In genomic region chr6:3212261-3212660, GRCh38 we compare ENCODE assay signal across 19 cellular contexts. TPM values are rescaled to one million over a fixed set of nuclear protein-coding genes. Genes with fewer than 3 reads are reported as not detected.
A peak's percentile ranks its signal among the peaks of the same experiment; 100 is the strongest.
DNase-seq lines count a peak whose midpoint lies in the region; ATAC-seq, FAIRE-seq and TF ChIP-seq lines count a peak whose summit lies in the region.
"Had no signal": no experiment of that assay in that cellular context is flagged by ENCODE, and none has a peak within 500 bp of the region (broad histone marks: within the 10 kb centered on the region; RNA-seq: fewer than 3 reads in every experiment).

No MANE protein-coding gene starts in this region.

- H3K27me3 Mint-ChIP-seq in activated CD8-positive, alpha-beta T cell treated with anti-CD3 and anti-CD28 coated beads for 36 hours, result peaks cover 16% of the 10 kb centered on the region
- H3K27me3 Mint-ChIP-seq in naive thymus-derived CD4-positive, alpha-beta T cell, result peaks cover 30 to 49% (median 34%) of the 10 kb centered on the region in 5 donors

- peak; percentile 44 for FAIRE-seq in K562 (lab: Jason Lieb, UNC)
- FAIRE-seq: G401.6, GM12878 had no signal

- H3K27ac ChIP-seq in BLaER1, result no peak overlapping the region
- H3K27ac ChIP-seq in K562 (ENCODE audit: extremely low read depth, low read depth, low read length), result 0 out of 3 replicates have a peak overlapping the region, but pooled peaks have one; percentile 31
- peak overlapping the region in 3 of 4 donors; percentile 72 to 78 (median 75) for H3K27ac ChIP-seq in gastroesophageal sphincter
- H3K27ac ChIP-seq in naive thymus-derived CD4-positive, alpha-beta T cell (ENCODE audit: low read depth, low read length), result no peak overlapping the region
- H3K27ac ChIP-seq: PC-9 had no signal

- H3K36me3 ChIP-seq in BLaER1, result no peaks in the 10 kb centered on the region
- no peaks in the 10 kb centered on the region for H3K36me3 ChIP-seq in K562 (ENCODE audit: control insufficient read depth, insufficient read depth, low read length)
- H3K36me3 ChIP-seq in gastroesophageal sphincter, result no peaks in the 10 kb centered on the region
- H3K36me3 ChIP-seq in naive thymus-derived CD4-positive, alpha-beta T cell (ENCODE audit: control insufficient read depth in 2 of 3, insufficient read depth in 3 of 3, low read length in 3 of 3), result no peaks in the 10 kb centered on the region

- POLR2A ChIA-PET in K562 (lab: Yijun Ruan, JAX), result interaction anchor here (0.7 to 2.4 kb wide), 11 partner anchors 9 to 112 kb away, joined by 3 to 9 read pairs (median 4); no protein-coding TSS in a partner anchor
- POLR2A ChIA-PET in activated CD8-positive, alpha-beta T cell treated with anti-CD3 and anti-CD28 coated beads for 36 hours (lab: Charles Lee), result interaction anchor here (1.0 to 1.3 kb wide), 2 partner anchors 8 to 14 kb away, joined by 3 to 6 read pairs; no protein-coding TSS in a partner anchor
- POLR2A ChIA-PET in naive thymus-derived CD4-positive, alpha-beta T cell (lab: Charles Lee), result no interaction called here

- no peak for TF ChIP-seq POLR2A in K562 (conservative IDR thresholded peaks at IDR 0.05)
- no peak for TF ChIP-seq POLR2A in gastroesophageal sphincter (IDR thresholded peaks at IDR 0.05)

- H3K4me1 ChIP-seq in BLaER1, result peaks cover 21% of the 10 kb centered on the region
- H3K4me1 ChIP-seq in K562 (replicated peaks in 1 of 2; ENCODE audit: control insufficient read depth in 2 of 2, insufficient read depth in 2 of 2, low read length in 2 of 2), result peaks cover 33 to 44% of the 10 kb centered on the region in 2 experiments
- peaks cover 0 to 31% (median 5%) of the 10 kb centered on the region in 3 donors for H3K4me1 ChIP-seq in gastroesophageal sphincter
- peaks cover 0 to 5% of the 10 kb centered on the region in 2 donors for H3K4me1 ChIP-seq in naive thymus-derived CD4-positive, alpha-beta T cell (ENCODE audit: control insufficient read depth in 2 of 2, insufficient read depth in 2 of 2, low read length in 2 of 2)

- H2AFZ ChIP-seq in K562 (ENCODE audit: low read depth, low read length), result peak overlapping the region; percentile 37; the same call in 1 of the 2 replicates
- H2AFZ ChIP-seq: GM23338, PC-9 had no signal

- no TSS peak for BruUV-seq in K562 (replicated peaks; lab: Mats Ljungman, UMichigan)

- H3K4me1 Mint-ChIP-seq in stimulated activated effector memory CD8-positive, alpha-beta T cell treated with anti-CD3 and anti-CD28 coated beads, Interleukin-12 subunit alpha, Interleukin-12 subunit beta, amount 100 ng/mL, for 72 hours, result peaks cover 24% of the 10 kb centered on the region
- peaks cover 27% of the 10 kb centered on the region for H3K4me1 Mint-ChIP-seq in activated CD8-positive, alpha-beta T cell treated with anti-CD3 and anti-CD28 coated beads for 36 hours (ENCODE audit: low read depth)
- H3K4me1 Mint-ChIP-seq in naive thymus-derived CD4-positive, alpha-beta T cell, result peaks cover 0 to 16% (median 0%) of the 10 kb centered on the region in 7 donors

- H3K4me2 ChIP-seq in BLaER1, result peak overlapping the region; percentile 80
- peak overlapping the region; percentile 47 for H3K4me2 ChIP-seq in K562 (ENCODE audit: insufficient read depth, low read length)
- H3K4me2 ChIP-seq: GM23338, PC-9 had no signal

- H3K9ac ChIP-seq in BLaER1 (no peak overlapping the region), K562 (ENCODE audit: insufficient read depth in 1 of 2, low read depth in 2 of 2, low read length in 2 of 2) (0 out of 4 replicates have a peak overlapping the region, but pooled peaks of 1 of the 2 experiments have one; percentile 17)

- no peak for TF ChIP-seq CTCF in K562 (IDR thresholded peaks at IDR 0.05 in 2 of 3, conservative IDR thresholded peaks at IDR 0.05 in 1 of 3; ENCODE audit: insufficient read depth in 2 of 3, low read depth in 1 of 3, low read length in 3 of 3)
- no peak for TF ChIP-seq CTCF in gastroesophageal sphincter (IDR thresholded peaks at IDR 0.05)
- no peak for TF ChIP-seq CTCF in activated CD8-positive, alpha-beta T cell treated with anti-CD3 and anti-CD28 coated beads for 36 hours (IDR thresholded peaks at IDR 0.05)

- no peaks in the 10 kb centered on the region for H3K9me3 Mint-ChIP-seq in stimulated activated effector memory CD8-positive, alpha-beta T cell treated with anti-CD3 and anti-CD28 coated beads, Interleukin-12 subunit alpha, Interleukin-12 subunit beta, amount 100 ng/mL, for 72 hours
- H3K9me3 Mint-ChIP-seq in activated CD8-positive, alpha-beta T cell treated with anti-CD3 and anti-CD28 coated beads for 36 hours, result no peaks in the 10 kb centered on the region
- peaks cover 0 to 1% (median 0%) of the 10 kb centered on the region in 11 donors for H3K9me3 Mint-ChIP-seq in naive thymus-derived CD4-positive, alpha-beta T cell
- H3K9me3 Mint-ChIP-seq: GM23338 had no signal

- no peaks in the 10 kb centered on the region for H3K79me2 ChIP-seq in K562 (ENCODE audit: control insufficient read depth, insufficient read depth, low read length)

- H4K20me1 ChIP-seq in BLaER1 (no peaks in the 10 kb centered on the region), K562 (replicated peaks; ENCODE audit: control insufficient read depth, insufficient read depth, low read length) (no peaks in the 10 kb centered on the region)

- TF ChIP-seq EP300 in K562 (IDR thresholded peaks at IDR 0.05; ENCODE audit: low read length) (no peak), gastroesophageal sphincter (IDR thresholded peaks at IDR 0.05) (no peak)

- ATAC-seq in K562 (no peak), gastroesophageal sphincter (no peak), HG02610 (IDR thresholded peaks at IDR 0.05; ENCODE audit: unreplicated experiment) (no peak), HG03280 (IDR thresholded peaks at IDR 0.05; ENCODE audit: unreplicated experiment) (no peak)
- ATAC-seq in stimulated activated effector memory CD8-positive, alpha-beta T cell treated with anti-CD3 and anti-CD28 coated beads, Interleukin-12 subunit alpha, Interleukin-12 subunit beta, amount 100 ng/mL, for 72 hours, result no peak
- ATAC-seq in activated CD8-positive, alpha-beta T cell treated with anti-CD3 and anti-CD28 coated beads for 36 hours, result no peak
- no peak for ATAC-seq in naive thymus-derived CD4-positive, alpha-beta T cell
- ATAC-seq: GM12878, GM23338, HCT116 had no signal

- WGBS in K562 (ENCODE audit: insufficient coverage, low coverage, missing lambda C conversion rate), result 69% methylated on average over 6 of the region's 6 CpGs
- WGBS in gastroesophageal sphincter (ENCODE audit: low coverage in 1 of 2), 2 donors, result 87 to 100% methylated on average over 1 to 6 of the region's 6 CpGs

- CTCF ChIA-PET in K562 (lab: Yijun Ruan, JAX; ENCODE audit: low intra/inter-chr PET ratio), result no interaction called here
- CTCF ChIA-PET in activated CD8-positive, alpha-beta T cell treated with anti-CD3 and anti-CD28 coated beads for 36 hours (lab: Charles Lee), result interaction anchor here (1.2 kb wide), 1 partner anchor 27 kb away, joined by 3 read pairs; no protein-coding TSS in a partner anchor
- CTCF ChIA-PET in naive thymus-derived CD4-positive, alpha-beta T cell (lab: Charles Lee), result no interaction called here

- intact Hi-C loops in K562 (cut with micrococcal nuclease), result no loop called here
- intact Hi-C loops in activated CD8-positive, alpha-beta T cell treated with anti-CD3 and anti-CD28 coated beads for 36 hours (cut with micrococcal nuclease), result no loop called here
- intact Hi-C loops in naive thymus-derived CD4-positive, alpha-beta T cell (cut with micrococcal nuclease), result no loop called here

- H3K36me3 Mint-ChIP-seq in stimulated activated effector memory CD8-positive, alpha-beta T cell treated with anti-CD3 and anti-CD28 coated beads, Interleukin-12 subunit alpha, Interleukin-12 subunit beta, amount 100 ng/mL, for 72 hours, result no peaks in the 10 kb centered on the region
- H3K36me3 Mint-ChIP-seq in activated CD8-positive, alpha-beta T cell treated with anti-CD3 and anti-CD28 coated beads for 36 hours (ENCODE audit: low read depth), result no peaks in the 10 kb centered on the region
- no peaks in the 10 kb centered on the region for H3K36me3 Mint-ChIP-seq in naive thymus-derived CD4-positive, alpha-beta T cell

- in situ Hi-C loops in K562 (cut with MboI), result no loop called here

- H3K4me3 Mint-ChIP-seq in stimulated activated effector memory CD8-positive, alpha-beta T cell treated with anti-CD3 and anti-CD28 coated beads, Interleukin-12 subunit alpha, Interleukin-12 subunit beta, amount 100 ng/mL, for 72 hours, result no peak overlapping the region
- H3K4me3 Mint-ChIP-seq in activated CD8-positive, alpha-beta T cell treated with anti-CD3 and anti-CD28 coated beads for 36 hours, result no peak overlapping the region
- H3K4me3 Mint-ChIP-seq in naive thymus-derived CD4-positive, alpha-beta T cell, result no peak overlapping the region
- H3K4me3 Mint-ChIP-seq: GM23338 had no signal

- H3K4me3 ChIP-seq in BLaER1 (no peak overlapping the region), K562 (no peak overlapping the region), gastroesophageal sphincter (no peak overlapping the region)
- H3K4me3 ChIP-seq in naive thymus-derived CD4-positive, alpha-beta T cell (ENCODE audit: low read length), result no peak overlapping the region
- H3K4me3 ChIP-seq: GM12878, GM23338, PC-9 had no signal

- no peaks in the 10 kb centered on the region for H3K27me3 ChIP-seq in BLaER1
- H3K27me3 ChIP-seq in K562 (ENCODE audit: control insufficient read depth in 2 of 2, insufficient read depth in 2 of 2, low read length in 2 of 2), result no peaks in the 10 kb centered on the region
- no peaks in the 10 kb centered on the region for H3K27me3 ChIP-seq in gastroesophageal sphincter
- H3K27me3 ChIP-seq in naive thymus-derived CD4-positive, alpha-beta T cell (ENCODE audit: control insufficient read depth in 2 of 2, insufficient read depth in 2 of 2, low read length in 2 of 2), result peaks cover 0 to 3% of the 10 kb centered on the region in 2 donors

- TF ChIP-seq RAD21 in K562 (CRISPR knock-in tag; conservative IDR thresholded peaks at IDR 0.05 in 1 of 2, IDR thresholded peaks at IDR 0.05 in 1 of 2), result no peak

- no peaks in the 10 kb centered on the region for H3K9me3 ChIP-seq in BLaER1
- H3K9me3 ChIP-seq in K562 (replicated peaks; ENCODE audit: control insufficient read depth, insufficient read depth, low read depth, low read length), result no peaks in the 10 kb centered on the region
- no peaks in the 10 kb centered on the region for H3K9me3 ChIP-seq in gastroesophageal sphincter
- H3K9me3 ChIP-seq in naive thymus-derived CD4-positive, alpha-beta T cell (ENCODE audit: control insufficient read depth in 2 of 3, low read length in 3 of 3), result no peaks in the 10 kb centered on the region

- no peak for DNase-seq in K562 (ENCODE audit: extremely low read depth in 1 of 4, low spot score in 3 of 4)
- no peak for DNase-seq in stimulated activated effector memory CD8-positive, alpha-beta T cell treated with anti-CD3 and anti-CD28 coated beads, Interleukin-12 subunit alpha, Interleukin-12 subunit beta, amount 100 ng/mL, for 72 hours (ENCODE audit: low spot score in 2 of 2)
- no peak for DNase-seq in activated CD8-positive, alpha-beta T cell treated with anti-CD3 and anti-CD28 coated beads for 36 hours
- no peak for DNase-seq in naive thymus-derived CD4-positive, alpha-beta T cell
- DNase-seq: DND-41, MM.1S, NCI-H1105, NCI-H1694, NCI-H510A treated with DMSO at 0.1 percent for 48 hours, NCI-H82, PC-9 had no signal

- H3K9me1 ChIP-seq in K562 (ENCODE audit: control insufficient read depth, insufficient read depth, low read length), result no peaks in the 10 kb centered on the region

- peak overlapping the region; percentile 42 for H3K27ac Mint-ChIP-seq in stimulated activated effector memory CD8-positive, alpha-beta T cell treated with anti-CD3 and anti-CD28 coated beads, Interleukin-12 subunit alpha, Interleukin-12 subunit beta, amount 100 ng/mL, for 72 hours
- H3K27ac Mint-ChIP-seq in activated CD8-positive, alpha-beta T cell treated with anti-CD3 and anti-CD28 coated beads for 36 hours, result no peak overlapping the region
- H3K27ac Mint-ChIP-seq in naive thymus-derived CD4-positive, alpha-beta T cell, result no peak overlapping the region
- H3K27ac Mint-ChIP-seq: GM23338 had no signal

RNA-seq across cellular contexts. Expression of gene TUBB2B, which starts 15.2 kb away (rescaled TPM):
- 1.7 and 4.6 TPM in 2 replicates for total RNA-seq in K562 (2011; cell fraction: chromatin; rRNA removed; ENCODE audit: low replicate concordance)
- 5.0 and 6.5 TPM in 2 replicates for total RNA-seq in K562 (2011; cell fraction: nucleolus; rRNA removed)
- 3.4 and 3.9 TPM in 2 replicates for total RNA-seq in K562 (2011; cell fraction: nucleoplasm; rRNA removed)
- total RNA-seq in K562 (2014; rRNA removed) (6.4 and 7.3 TPM in 2 replicates), K562 (2014; rRNA removed; fragmentation: Illumina TruSeq; extraction: Trizol) (1.6 and 2.3 TPM in 2 replicates), K562 (2015; rRNA removed; fragmentation: Illumina TruSeq; extraction: Trizol) (3.3 and 3.8 TPM in 2 replicates), K562 (2021) (5.1 and 5.8 TPM in 2 replicates), gastroesophageal sphincter (10 to 100 TPM; 11.5 to 42.8 (median 14.6) TPM)
- polyA plus RNA-seq in K562 (2011; rRNA removed) (9.7 and 14.5 TPM in 2 replicates), K562 (2014; fragmentation: Illumina TruSeq; extraction: Trizol) (4.6 and 9.1 TPM in 2 replicates), K562 (2014; fragmentation: Nextera tagmentation; extraction: Ambion mirVana) (under 1 TPM; 0.11 to 0.18 TPM), K562 (2014; rRNA removed) (6.1 and 7.0 TPM in 2 replicates)
- polyA plus RNA-seq in K562 (2011; cell fraction: cytosol; rRNA removed), result 18.8 and 24.4 TPM in 2 replicates
- polyA plus RNA-seq in K562 (2011; cell fraction: nucleus; rRNA removed), result 5.8 and 7.2 TPM in 2 replicates
- polyA plus RNA-seq in K562 (2012), result 9.9 and 11.3 TPM in 2 replicates
- 5.1 and 6.2 TPM in 2 replicates for polyA minus RNA-seq in K562 (2011; rRNA and poly(A)+ RNA removed)
- polyA minus RNA-seq in K562 (2011; cell fraction: cytosol; rRNA and poly(A)+ RNA removed), result 7.5 and 11.3 TPM in 2 replicates
- 2.7 and 6.1 TPM in 2 replicates for polyA minus RNA-seq in K562 (2011; cell fraction: nucleus; rRNA and poly(A)+ RNA removed)
- under 1 TPM; 0.41 to 0.67 TPM for total RNA-seq in activated CD8-positive, alpha-beta T cell treated with anti-CD3 and anti-CD28 coated beads for 36 hours
- 1 to 10 TPM in 1 of 5 experiments, under 1 TPM in 2, not detected in 2; 0.27 to 1.6 (median 0.54) TPM for total RNA-seq in naive thymus-derived CD4-positive, alpha-beta T cell
- under 1 TPM in 1 of 2 donors, not detected in 1; 0.18 TPM for polyA plus RNA-seq in naive thymus-derived CD4-positive, alpha-beta T cell

RNA-seq across cellular contexts. Expression of gene PSMG4, which starts 46.5 kb away (rescaled TPM):
- total RNA-seq in K562 (2011; cell fraction: chromatin; rRNA removed; ENCODE audit: low replicate concordance), result 101 and 118 TPM in 2 replicates
- total RNA-seq in K562 (2011; cell fraction: nucleolus; rRNA removed), result 85.9 and 99.7 TPM in 2 replicates
- 97.7 and 105 TPM in 2 replicates for total RNA-seq in K562 (2011; cell fraction: nucleoplasm; rRNA removed)
- total RNA-seq in K562 (2014; rRNA removed) (123 and 126 TPM in 2 replicates), K562 (2014; rRNA removed; fragmentation: Illumina TruSeq; extraction: Trizol) (41.4 and 42.7 TPM in 2 replicates), K562 (2015; rRNA removed; fragmentation: Illumina TruSeq; extraction: Trizol) (52.0 and 56.4 TPM in 2 replicates), K562 (2021) (74.4 and 81.6 TPM in 2 replicates), gastroesophageal sphincter (10 to 100 TPM; 23.6 to 37.8 (median 29.5) TPM)
- polyA plus RNA-seq in K562 (2011; rRNA removed) (62.2 and 64.5 TPM in 2 replicates), K562 (2014; fragmentation: Illumina TruSeq; extraction: Trizol) (29.0 and 49.1 TPM in 2 replicates), K562 (2014; fragmentation: Nextera tagmentation; extraction: Ambion mirVana) (10 to 100 TPM; 12.9 to 19.4 TPM), K562 (2014; rRNA removed) (165 and 185 TPM in 2 replicates)
- polyA plus RNA-seq in K562 (2011; cell fraction: cytosol; rRNA removed), result 83.4 and 238 TPM in 2 replicates
- 74.0 and 91.4 TPM in 2 replicates for polyA plus RNA-seq in K562 (2011; cell fraction: nucleus; rRNA removed)
- 79.5 and 80.8 TPM in 2 replicates for polyA plus RNA-seq in K562 (2012)
- 30.7 and 32.6 TPM in 2 replicates for polyA minus RNA-seq in K562 (2011; rRNA and poly(A)+ RNA removed)
- polyA minus RNA-seq in K562 (2011; cell fraction: cytosol; rRNA and poly(A)+ RNA removed), result 14.1 and 15.7 TPM in 2 replicates
- polyA minus RNA-seq in K562 (2011; cell fraction: nucleus; rRNA and poly(A)+ RNA removed), result 39.4 and 48.7 TPM in 2 replicates
- total RNA-seq in activated CD8-positive, alpha-beta T cell treated with anti-CD3 and anti-CD28 coated beads for 36 hours, result 10 to 100 TPM; 50.2 to 53.9 TPM
- total RNA-seq in naive thymus-derived CD4-positive, alpha-beta T cell, result 10 to 100 TPM; 15.6 to 45.0 (median 27.7) TPM
- 10 to 100 TPM; 53.8 to 81.7 TPM for polyA plus RNA-seq in naive thymus-derived CD4-positive, alpha-beta T cell

RNA-seq across cellular contexts. Expression of gene TUBB2A, which starts 54.9 kb away (rescaled TPM):
- total RNA-seq in K562 (2011; cell fraction: chromatin; rRNA removed; ENCODE audit: low replicate concordance), result 19.1 and 41.5 TPM in 2 replicates
- total RNA-seq in K562 (2011; cell fraction: nucleolus; rRNA removed), result 35.0 and 37.2 TPM in 2 replicates
- total RNA-seq in K562 (2011; cell fraction: nucleoplasm; rRNA removed), result 24.8 and 26.5 TPM in 2 replicates
- total RNA-seq in K562 (2014; rRNA removed), result 92.1 and 101 TPM in 2 replicates
- total RNA-seq in K562 (2014; rRNA removed; fragmentation: Illumina TruSeq; extraction: Trizol), result 18.1 and 23.5 TPM in 2 replicates
- total RNA-seq in K562 (2015; rRNA removed; fragmentation: Illumina TruSeq; extraction: Trizol), result 43.2 and 44.9 TPM in 2 replicates
- 81.8 and 82.4 TPM in 2 replicates for total RNA-seq in K562 (2021)
- polyA plus RNA-seq in K562 (2011; rRNA removed), result 45.6 and 52.0 TPM in 2 replicates
- 57.7 and 124 TPM in 2 replicates for polyA plus RNA-seq in K562 (2011; cell fraction: cytosol; rRNA removed)
- 49.0 and 58.3 TPM in 2 replicates for polyA plus RNA-seq in K562 (2011; cell fraction: nucleus; rRNA removed)
- 70.6 and 119 TPM in 2 replicates for polyA plus RNA-seq in K562 (2012)
- polyA plus RNA-seq in K562 (2014; fragmentation: Illumina TruSeq; extraction: Trizol), result 50.1 and 68.1 TPM in 2 replicates
- 1 to 10 TPM; 3.6 to 6.3 TPM for polyA plus RNA-seq in K562 (2014; fragmentation: Nextera tagmentation; extraction: Ambion mirVana)
- 73.1 and 73.4 TPM in 2 replicates for polyA plus RNA-seq in K562 (2014; rRNA removed)
- polyA minus RNA-seq in K562 (2011; rRNA and poly(A)+ RNA removed), result 29.1 and 41.2 TPM in 2 replicates
- polyA minus RNA-seq in K562 (2011; cell fraction: cytosol; rRNA and poly(A)+ RNA removed), result 61.6 and 63.4 TPM in 2 replicates
- polyA minus RNA-seq in K562 (2011; cell fraction: nucleus; rRNA and poly(A)+ RNA removed), result 17.5 and 22.9 TPM in 2 replicates
- total RNA-seq in gastroesophageal sphincter, result 100 to 1,000 TPM in 2 of 4 donors, 10 to 100 TPM in 2; 74.6 to 219 (median 119) TPM
- total RNA-seq in activated CD8-positive, alpha-beta T cell treated with anti-CD3 and anti-CD28 coated beads for 36 hours, result 1 to 10 TPM; 1.3 to 1.5 TPM
- total RNA-seq in naive thymus-derived CD4-positive, alpha-beta T cell, result 10 to 100 TPM in 2 of 5 experiments, 1 to 10 TPM in 3; 2.2 to 39.6 (median 3.1) TPM
- polyA plus RNA-seq in naive thymus-derived CD4-positive, alpha-beta T cell, result 1 to 10 TPM; 1.3 to 5.4 TPM

Comparison
In these comparisons a context has a peak if more than half of its experiments do, and no peak if none do; other contexts are left out.
1. H3K27ac ChIP-seq: peak in K562 (single experiment) and gastroesophageal sphincter (3 of 4); none in BLaER1 (single experiment) and naive thymus-derived CD4-positive, alpha-beta T cell (single experiment).